In genomic region chr2:121634354-121635307, GRCh38 we compare ENCODE assay signal across 1 cellular context.
TF ChIP-seq lines count a peak whose summit lies in the region.

No MANE protein-coding gene starts in this region.

TF ChIP-seq in HEK293, 187 proteins besides CTCF, POLR2A, EP300 and RAD21 (continued from another document):
- TF ChIP-seq ZNF148 (tag by site-specific recombination; IDR thresholded peaks at IDR 0.05; ENCODE audit: borderline replicate concordance) (no peak), WT1 (tag by site-specific recombination; IDR thresholded peaks at IDR 0.05) (peak; percentile 97), ZBTB1 (tag by site-specific recombination; IDR thresholded peaks at IDR 0.05) (no peak), FEZF1 (tag by site-specific recombination; IDR thresholded peaks at IDR 0.05) (peak; percentile 84), SP7 (tag by site-specific recombination; IDR thresholded peaks at IDR 0.05) (peak; percentile 98), SCRT2 (tag by site-specific recombination; IDR thresholded peaks at IDR 0.05) (peak; percentile 89), ZBTB44 (tag by site-specific recombination; IDR thresholded peaks at IDR 0.05) (peak; percentile 38; the same call in 1 of the 2 replicates), ZNF311 (tag by site-specific recombination; IDR thresholded peaks at IDR 0.05; ENCODE audit: borderline replicate concordance) (no peak), GLIS1 (tag by site-specific recombination; IDR thresholded peaks at IDR 0.05) (0 out of 2 replicates have a peak, but pooled peaks have one; percentile 7), ZEB2 (tag by site-specific recombination; IDR thresholded peaks at IDR 0.05) (0 out of 2 replicates have a peak, but pooled peaks have one; percentile 34)
